ENCODE assay signal across 24 cellular contexts in the genomic region with DNA sequence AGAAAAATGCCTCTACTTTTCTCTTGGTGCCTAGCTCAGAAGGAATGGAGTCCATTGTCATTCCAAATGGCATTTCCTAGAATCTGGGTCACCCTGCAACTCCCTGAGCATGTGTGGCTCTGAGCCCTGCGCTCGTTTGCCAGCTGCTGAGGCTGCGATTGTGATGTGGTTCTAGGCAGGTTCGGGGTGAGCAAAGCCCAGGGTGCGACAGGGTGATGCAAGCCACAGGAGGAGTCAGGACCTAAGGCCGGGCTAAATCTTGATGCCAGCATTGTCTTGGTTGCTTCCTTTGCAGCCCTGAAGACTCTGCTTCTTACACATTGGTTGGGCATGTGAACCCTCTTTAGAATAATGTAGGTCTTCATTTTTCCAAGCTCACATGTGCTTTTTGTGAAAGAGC.
DNase-seq lines count a peak whose midpoint lies in the region; ATAC-seq and TF ChIP-seq lines count a peak whose summit lies in the region.
"Had no signal": no experiment of that assay in that cellular context is flagged by ENCODE, and none has a peak within 500 bp of the region (broad histone marks: within the 10 kb centered on the region; RNA-seq: fewer than 3 reads in every experiment).

No MANE protein-coding gene starts in this region.

- H3K4me3 ChIP-seq in esophagus squamous epithelium (no peak overlapping the region), MM.1S (ENCODE audit: low read length) (no peak overlapping the region)
- H3K4me3 ChIP-seq: tibial artery had no signal

- WGBS in esophagus squamous epithelium, 2 donors, result 11 to 50% methylated on average over 5 of the region's 6 CpGs

- H3K4me2 ChIP-seq in MM.1S (ENCODE audit: low read depth, low read length), result no peak overlapping the region
- H3K4me2 ChIP-seq: SK-N-SH had no signal

- no peaks in the 10 kb centered on the region for H3K9me2 ChIP-seq in MM.1S (replicated peaks; ENCODE audit: insufficient read depth, low read length)
- H3K9me2 ChIP-seq: SK-N-SH had no signal

- peaks cover 3 to 76% (median 19%) of the 10 kb centered on the region in 3 donors for H3K4me1 ChIP-seq in esophagus squamous epithelium
- H3K4me1 ChIP-seq in MM.1S (ENCODE audit: low read length), result no peaks in the 10 kb centered on the region
- H3K4me1 ChIP-seq: parathyroid adenoma, tibial artery had no signal

- ATAC-seq in GM19324 (IDR thresholded peaks at IDR 0.05; ENCODE audit: low FRiP score, unreplicated experiment), result no peak
- ATAC-seq: activated CD8-positive, alpha-beta T cell treated with anti-CD3 and anti-CD28 coated beads for 36 hours; naive thymus-derived CD4-positive, alpha-beta T cell; stimulated activated memory B cell treated with anti-CD40 and anti-IgM and Interleukin-4, amounts not matched to agents 10 μg/mL and 1 μg/mL and 100 μg/mL, for 72 hours had no signal

- H3K9ac ChIP-seq in MM.1S (ENCODE audit: low read length), result no peak overlapping the region
- H3K9ac ChIP-seq: parathyroid adenoma, SK-N-SH had no signal

- TF ChIP-seq POLR2A in esophagus squamous epithelium (IDR thresholded peaks at IDR 0.05), result peak in 1 of 4 donors; percentile 42

- peak overlapping the region; percentile 82 to 93 (median 90) for H3K27ac ChIP-seq in esophagus squamous epithelium
- H3K27ac ChIP-seq in temporal lobe (ENCODE audit: low read depth, low read length), result peak overlapping the region; percentile 41
- H3K27ac ChIP-seq in MM.1S (ENCODE audit: low read length), result no peak overlapping the region
- H3K27ac ChIP-seq: parathyroid adenoma, tibial artery had no signal

- H3F3A ChIP-seq in MM.1S (ENCODE audit: insufficient read depth, low read length), result no peaks in the 10 kb centered on the region

- no peaks in the 10 kb centered on the region for H3K9me3 ChIP-seq in esophagus squamous epithelium
- H3K9me3 ChIP-seq in MM.1S (replicated peaks; ENCODE audit: insufficient read depth, low read length), result no peaks in the 10 kb centered on the region

- no peak for TF ChIP-seq CTCF in esophagus squamous epithelium (IDR thresholded peaks at IDR 0.05)
- TF ChIP-seq CTCF in MM.1S (IDR thresholded peaks at IDR 0.05; ENCODE audit: low read length), result no peak

- DNase-seq in amygdala (lab: John Stamatoyannopoulos, UW) (peak in 37 of 56 donors; percentile 5 to 77 (median 36)), esophagus squamous epithelium (lab: John Stamatoyannopoulos, UW) (no peak), middle frontal gyrus (ENCODE audit: extremely low spot score, low spot score) (peak; percentile 30), GM19240 (ENCODE audit: insufficient read length, low spot score) (no peak), MM.1S (no peak), islet precursor cell (no peak)
- DNase-seq: activated CD8-positive, alpha-beta T cell treated with anti-CD3 and anti-CD28 coated beads for 36 hours; activated naive CD4-positive, alpha-beta T cell treated with anti-CD3 and anti-CD28 coated beads for 36 hours; activated T-cell treated with anti-CD3 and anti-CD28 coated beads, Interleukin-2, amount 50 U/mL, for 24 hours; CD8-positive, alpha-beta memory T cell; DMS53; effector memory CD4-positive, alpha-beta T cell; HCEC 1CT; naive thymus-derived CD4-positive, alpha-beta T cell; NCI-H1048; NCI-H2029; NCI-H446 treated with DMSO at 0.1 percent for 48 hours; NK-92 treated with Interleukin-12 subunit alpha and Interleukin-12 subunit beta, amount 100 ng/mL, for 24 hours; SK-N-SH had no signal

- H4K20me1 ChIP-seq in MM.1S (ENCODE audit: insufficient read depth, low read length), result no peaks in the 10 kb centered on the region

- intact Hi-C loops in esophagus squamous epithelium (cut with DNase I), result no loop called here

- H2AFZ ChIP-seq in MM.1S (ENCODE audit: low read length), result no peak overlapping the region
- H2AFZ ChIP-seq: parathyroid adenoma had no signal

- H3K36me3 ChIP-seq in esophagus squamous epithelium (no peaks in the 10 kb centered on the region), MM.1S (replicated peaks; ENCODE audit: insufficient read depth, low read length) (no peaks in the 10 kb centered on the region)
- H3K36me3 ChIP-seq: tibial artery had no signal

- no peaks in the 10 kb centered on the region for H3K27me3 ChIP-seq in esophagus squamous epithelium
- no peaks in the 10 kb centered on the region for H3K27me3 ChIP-seq in MM.1S (replicated peaks; ENCODE audit: insufficient read depth, low read length)
- H3K27me3 ChIP-seq: tibial artery had no signal

- H3K79me2 ChIP-seq in MM.1S (ENCODE audit: low read length), result no peaks in the 10 kb centered on the region
- H3K79me2 ChIP-seq: parathyroid adenoma had no signal

Comparison
In these comparisons a context has a peak if more than half of its experiments do, and no peak if none do; other contexts are left out.
1. DNase-seq: peak in amygdala (37 of 56) and middle frontal gyrus (single experiment); none in esophagus squamous epithelium (single experiment), GM19240 (single experiment), MM.1S (single experiment) and islet precursor cell (single experiment).